ENCODE assay signal across 20 cellular contexts in the genomic region with DNA sequence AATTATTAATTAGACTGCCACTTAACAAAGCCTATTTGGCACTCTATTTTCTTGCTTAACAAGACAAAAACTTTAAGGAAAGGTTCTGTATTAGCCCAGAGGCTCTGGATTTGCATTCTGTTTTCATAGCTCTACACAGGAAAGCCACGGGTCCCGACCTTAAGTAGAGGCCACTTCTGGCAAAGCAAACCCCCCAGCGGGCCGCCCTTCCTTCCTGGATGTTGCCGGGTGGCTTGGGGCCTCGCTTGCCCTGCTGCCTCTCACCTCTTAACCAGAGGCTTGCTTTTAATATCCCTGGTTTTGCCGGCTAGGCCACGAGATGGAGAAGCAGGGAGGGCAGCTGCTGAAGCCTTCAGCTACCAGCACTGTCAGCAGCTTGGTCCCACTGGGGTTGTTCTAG. TPM values are rescaled to one million over a fixed set of nuclear protein-coding genes. Genes with fewer than 3 reads are reported as not detected.
DNase-seq lines count a peak whose midpoint lies in the region; ATAC-seq and TF ChIP-seq lines count a peak whose summit lies in the region.
"Had no signal": no experiment of that assay in that cellular context is flagged by ENCODE, and none has a peak within 500 bp of the region (broad histone marks: within the 10 kb centered on the region; RNA-seq: fewer than 3 reads in every experiment).

No MANE protein-coding gene starts in this region.

- no peaks in the 10 kb centered on the region for H3K27me3 ChIP-seq in right cardiac atrium (ENCODE audit: control insufficient read depth, insufficient read depth)

- DNase-seq in right cardiac atrium (peak; percentile 55 to 80 (median 79)), left ventricle myocardium superior (no peak), UCSD-AML1 (lab: John Stamatoyannopoulos, UW; ENCODE audit: unreplicated experiment) (peak; percentile 63), myocyte (ENCODE audit: low read depth) (peak; percentile 81), T-helper 9 cell (no peak), mesothelial cell of epicardium (ENCODE audit: low spot score in 2 of 2, unreplicated experiment in 2 of 2) (no peak)
- DNase-seq in activated naive CD4-positive, alpha-beta T cell treated with anti-CD3 and anti-CD28 coated beads, Interleukin-2, amount 10 ng/mL, durations not matched to agents 7 days and 5 days: no peak
- no peak for DNase-seq in activated naive CD4-positive, alpha-beta T cell treated with anti-CD3 and anti-CD28 coated beads for 36 hours
- DNase-seq: Calu3; CD8-positive, alpha-beta T cell; H9; MM.1S; NCI-H1092; NCI-H1436 treated with DMSO at 0.1 percent for 48 hours; NCI-H2029; NCI-H2171; NCI-H526 had no signal

- no peaks in the 10 kb centered on the region for H3K9me3 ChIP-seq in right cardiac atrium (ENCODE audit: control insufficient read depth, low read length)
- H3K9me3 ChIP-seq: A549 had no signal

- ATAC-seq in right cardiac atrium (peak in 1 of 2 donors; percentile 58), left ventricle myocardium superior (no peak)
- ATAC-seq: A549; CD8-positive, alpha-beta T cell; GM12878 had no signal

- no peak overlapping the region for H3K4me3 Mint-ChIP-seq in activated naive CD4-positive, alpha-beta T cell treated with anti-CD3 and anti-CD28 coated beads, Interleukin-2, amount 10 ng/mL, durations not matched to agents 7 days and 5 days
- no peak overlapping the region for H3K4me3 Mint-ChIP-seq in activated naive CD4-positive, alpha-beta T cell treated with anti-CD3 and anti-CD28 coated beads for 36 hours
- H3K4me3 Mint-ChIP-seq in mesothelial cell of epicardium: no peak overlapping the region
- H3K4me3 Mint-ChIP-seq: CD8-positive, alpha-beta T cell had no signal

- H3K36me3 Mint-ChIP-seq in activated naive CD4-positive, alpha-beta T cell treated with anti-CD3 and anti-CD28 coated beads, Interleukin-2, amount 10 ng/mL, durations not matched to agents 7 days and 5 days: no peaks in the 10 kb centered on the region
- H3K36me3 Mint-ChIP-seq in activated naive CD4-positive, alpha-beta T cell treated with anti-CD3 and anti-CD28 coated beads for 36 hours (ENCODE audit: low read depth): no peaks in the 10 kb centered on the region
- no peaks in the 10 kb centered on the region for H3K36me3 Mint-ChIP-seq in mesothelial cell of epicardium
- H3K36me3 Mint-ChIP-seq: CD8-positive, alpha-beta T cell had no signal

- no peak overlapping the region for H3K4me3 ChIP-seq in right cardiac atrium (ENCODE audit: low read length)
- H3K4me3 ChIP-seq: A549, GM12878 had no signal

- no peak overlapping the region for H3K27ac Mint-ChIP-seq in activated naive CD4-positive, alpha-beta T cell treated with anti-CD3 and anti-CD28 coated beads, Interleukin-2, amount 10 ng/mL, durations not matched to agents 7 days and 5 days
- no peak overlapping the region for H3K27ac Mint-ChIP-seq in activated naive CD4-positive, alpha-beta T cell treated with anti-CD3 and anti-CD28 coated beads for 36 hours
- H3K27ac Mint-ChIP-seq in mesothelial cell of epicardium: no peak overlapping the region
- H3K27ac Mint-ChIP-seq: CD8-positive, alpha-beta T cell; H9 had no signal

- H3K9me3 Mint-ChIP-seq in activated naive CD4-positive, alpha-beta T cell treated with anti-CD3 and anti-CD28 coated beads, Interleukin-2, amount 10 ng/mL, durations not matched to agents 7 days and 5 days: no peaks in the 10 kb centered on the region
- H3K9me3 Mint-ChIP-seq in activated naive CD4-positive, alpha-beta T cell treated with anti-CD3 and anti-CD28 coated beads for 36 hours: no peaks in the 10 kb centered on the region
- H3K9me3 Mint-ChIP-seq in mesothelial cell of epicardium: no peaks in the 10 kb centered on the region
- H3K9me3 Mint-ChIP-seq: CD8-positive, alpha-beta T cell; H9 had no signal

- peaks cover 89% of the 10 kb centered on the region for H3K27me3 Mint-ChIP-seq in activated naive CD4-positive, alpha-beta T cell treated with anti-CD3 and anti-CD28 coated beads, Interleukin-2, amount 10 ng/mL, durations not matched to agents 7 days and 5 days
- H3K27me3 Mint-ChIP-seq in activated naive CD4-positive, alpha-beta T cell treated with anti-CD3 and anti-CD28 coated beads for 36 hours (ENCODE audit: low read depth): peaks cover 10% of the 10 kb centered on the region
- peaks cover 74% of the 10 kb centered on the region for H3K27me3 Mint-ChIP-seq in mesothelial cell of epicardium (ENCODE audit: low read depth)

- TF ChIP-seq CTCF in mesothelial cell of epicardium (IDR thresholded peaks at IDR 0.05; ENCODE audit: unreplicated experiment): no peak

- intact Hi-C loops in right cardiac atrium (cut with DNase I) (loop anchor here in 1 of 4 donors (10.0 kb wide), 1 partner anchor 46 kb away; no protein-coding TSS in a partner anchor), left ventricle myocardium superior (cut with micrococcal nuclease) (no loop called here)
- intact Hi-C loops in activated naive CD4-positive, alpha-beta T cell treated with anti-CD3 and anti-CD28 coated beads for 36 hours (cut with micrococcal nuclease): no loop called here

- H3K4me1 ChIP-seq in right cardiac atrium (ENCODE audit: control insufficient read depth, insufficient read depth, low read length): no peaks in the 10 kb centered on the region

- CTCF ChIA-PET in activated naive CD4-positive, alpha-beta T cell treated with anti-CD3 and anti-CD28 coated beads, Interleukin-2, amount 10 ng/mL, durations not matched to agents 7 days and 5 days (lab: Charles Lee): interaction anchor here (0.8 kb wide), 1 partner anchor 304 kb away, joined by 3 read pairs; no protein-coding TSS in a partner anchor
- CTCF ChIA-PET in activated naive CD4-positive, alpha-beta T cell treated with anti-CD3 and anti-CD28 coated beads for 36 hours (lab: Charles Lee): no interaction called here

- H3K27ac ChIP-seq in right cardiac atrium (ENCODE audit: low read length): no peak overlapping the region
- H3K27ac ChIP-seq: A549, KMS-11 had no signal

- peaks cover 20% of the 10 kb centered on the region for H3K4me1 Mint-ChIP-seq in activated naive CD4-positive, alpha-beta T cell treated with anti-CD3 and anti-CD28 coated beads, Interleukin-2, amount 10 ng/mL, durations not matched to agents 7 days and 5 days
- H3K4me1 Mint-ChIP-seq in activated naive CD4-positive, alpha-beta T cell treated with anti-CD3 and anti-CD28 coated beads for 36 hours (ENCODE audit: low read depth): peaks cover 6% of the 10 kb centered on the region
- peaks cover 4% of the 10 kb centered on the region for H3K4me1 Mint-ChIP-seq in mesothelial cell of epicardium

- WGBS in right cardiac atrium: 42% methylated on average over 8 of the region's 8 CpGs

RNA-seq across cellular contexts. Expression of gene RTN4RL1, which starts 4.4 kb away (rescaled TPM):
- total RNA-seq in right cardiac atrium (1 to 10 TPM; 3.9 to 5.7 (median 4.2) TPM), left ventricle myocardium superior (1.9 TPM), myocyte (0.96 and 1.9 TPM in 2 replicates), mesothelial cell of epicardium (0.20 to 0.23 TPM (median 0.22 TPM) in 3 replicates)
- 5.4 TPM for polyA plus RNA-seq in right cardiac atrium
- polyA plus RNA-seq in myocyte (2012): 0.29 TPM
- under 1 TPM; 0.14 to 0.30 TPM for total RNA-seq in activated naive CD4-positive, alpha-beta T cell treated with anti-CD3 and anti-CD28 coated beads for 36 hours
- total RNA-seq: Calu3; CD8-positive, alpha-beta T cell had no signal

RNA-seq across cellular contexts. Expression of gene DPH1, which starts 9.2 kb away (rescaled TPM):
- 10 to 100 TPM; 24.7 to 30.7 (median 27.5) TPM for total RNA-seq in right cardiac atrium
- 20.5 TPM for polyA plus RNA-seq in right cardiac atrium
- total RNA-seq in left ventricle myocardium superior: 28.9 TPM
- 36.1 and 39.4 TPM in 2 replicates for total RNA-seq in myocyte
- 42.4 TPM for polyA plus RNA-seq in myocyte (2012)
- total RNA-seq in activated naive CD4-positive, alpha-beta T cell treated with anti-CD3 and anti-CD28 coated beads for 36 hours: 10 to 100 TPM; 31.1 to 34.1 TPM
- 63.8 to 74.5 TPM (median 71.2 TPM) in 3 replicates for total RNA-seq in mesothelial cell of epicardium

RNA-seq across cellular contexts. Expression of gene OVCA2, which starts 21.1 kb away (rescaled TPM):
- total RNA-seq in right cardiac atrium (10 to 100 TPM; 15.3 to 29.4 (median 20.5) TPM), left ventricle myocardium superior (14.4 TPM), myocyte (43.9 and 53.7 TPM in 2 replicates), mesothelial cell of epicardium (17.3 to 24.8 TPM (median 24.5 TPM) in 3 replicates)
- 35.6 TPM for polyA plus RNA-seq in right cardiac atrium
- polyA plus RNA-seq in myocyte (2012): 40.9 TPM
- total RNA-seq in activated naive CD4-positive, alpha-beta T cell treated with anti-CD3 and anti-CD28 coated beads for 36 hours: 10 to 100 TPM; 22.7 to 24.7 TPM

RNA-seq across cellular contexts. Expression of gene HIC1, which starts 34.2 kb away (rescaled TPM):
- total RNA-seq in right cardiac atrium: 10 to 100 TPM; 16.9 to 33.0 (median 24.7) TPM
- 10.3 TPM for polyA plus RNA-seq in right cardiac atrium
- 19.0 TPM for total RNA-seq in left ventricle myocardium superior
- 2.9 and 6.8 TPM in 2 replicates for total RNA-seq in myocyte
- polyA plus RNA-seq in myocyte (2012): 1.9 TPM
- 10 to 100 TPM; 14.8 TPM for total RNA-seq in activated naive CD4-positive, alpha-beta T cell treated with anti-CD3 and anti-CD28 coated beads for 36 hours
- total RNA-seq in mesothelial cell of epicardium: 97.9 to 99.3 TPM (median 98.9 TPM) in 3 replicates

Comparison
In these comparisons a context has a peak if more than half of its experiments do, and no peak if none do; other contexts are left out.
1. DNase-seq: peak in right cardiac atrium (3 of 3), UCSD-AML1 (single experiment) and myocyte (single experiment); none in left ventricle myocardium superior (single experiment), activated naive CD4-positive, alpha-beta T cell treated with anti-CD3 and anti-CD28 coated beads, Interleukin-2, amount 10 ng/mL, durations not matched to agents 7 days and 5 days (single experiment), activated naive CD4-positive, alpha-beta T cell treated with anti-CD3 and anti-CD28 coated beads for 36 hours (single experiment), T-helper 9 cell (single experiment) and mesothelial cell of epicardium (0 of 2).